Comparison of ENCODE assay signal across 8 cellular contexts in the genomic region with DNA sequence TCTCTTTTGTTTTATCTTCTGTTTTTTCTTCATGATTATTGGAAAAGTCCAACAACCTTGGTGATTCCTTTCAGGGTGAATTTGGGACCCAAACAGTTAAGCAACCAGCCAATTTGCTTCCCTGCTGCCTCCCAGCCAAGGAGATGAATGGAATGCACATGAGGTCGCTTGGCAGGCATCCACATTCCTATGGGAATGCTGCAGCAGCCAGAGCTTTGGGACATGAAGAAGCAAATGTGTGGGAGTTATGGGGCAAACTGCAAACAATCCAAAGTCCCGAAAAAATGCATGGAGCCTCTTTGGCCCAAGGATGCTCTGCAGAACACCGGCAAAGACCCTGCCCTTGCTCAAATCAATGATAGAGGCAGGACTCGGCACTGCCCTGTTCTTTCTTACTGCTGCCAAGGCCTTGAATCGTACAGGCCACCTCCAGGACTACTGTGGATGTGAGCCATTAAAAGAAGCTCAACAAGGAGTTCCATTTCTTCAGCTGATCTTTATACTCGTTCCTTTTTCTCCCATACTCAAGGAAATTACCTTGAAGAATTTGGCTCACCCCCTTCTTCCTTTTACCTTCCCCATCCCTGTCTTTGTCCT.
DNase-seq lines count a peak whose midpoint lies in the region; ATAC-seq and TF ChIP-seq lines count a peak whose summit lies in the region.

No MANE protein-coding gene starts in this region.

- H3K36me3 ChIP-seq in ovary = no peaks in the 10 kb centered on the region

- ATAC-seq in Right ventricle myocardium inferior (peak; percentile 72), GM18909 (IDR thresholded peaks at IDR 0.05; ENCODE audit: poor library complexity, unreplicated experiment) (no peak), GM21619 (IDR thresholded peaks at IDR 0.05; ENCODE audit: unreplicated experiment) (no peak)

- no peak overlapping the region for H3K27ac ChIP-seq in ovary

- H3K4me1 ChIP-seq in ovary (ENCODE audit: insufficient read depth) = peaks cover 12% of the 10 kb centered on the region

- no peak for TF ChIP-seq POLR2A in ovary (IDR thresholded peaks at IDR 0.05)

- WGBS in ovary, 3 donors = 2 to 4% (median 4%) methylated on average over 6 of the region's 6 CpGs

- no peak for TF ChIP-seq EP300 in ovary (IDR thresholded peaks at IDR 0.05)

- no peaks in the 10 kb centered on the region for H3K9me3 ChIP-seq in ovary

- no peak for TF ChIP-seq CTCF in ovary (IDR thresholded peaks at IDR 0.05)

- DNase-seq in EL = peak; percentile 98
- peak; percentile 43 for DNase-seq in T1000 (lab: John Stamatoyannopoulos, UW)
- peak; percentile 84 for DNase-seq in Right ventricle myocardium inferior (ENCODE audit: missing footprints)
- peak; percentile 58 to 85 (median 77) for DNase-seq in ovary
- DNase-seq in GDM1 (lab: John Stamatoyannopoulos, UW) = no peak
- DNase-seq in NCI-H1048 (lab: John Stamatoyannopoulos, UW) = no peak

- no peaks in the 10 kb centered on the region for H3K27me3 ChIP-seq in ovary

- H3K4me3 ChIP-seq in ovary = no peak overlapping the region

- intact Hi-C loops in Right ventricle myocardium inferior (cut with DNase I) = loop anchor here (5.0 kb wide), 1 partner anchor 115 kb away; a partner anchor contains a TSS
- intact Hi-C loops in ovary (cut with DNase I) = no loop called here

Comparison
In these comparisons a context has a peak if more than half of its experiments do, and no peak if none do; other contexts are left out.
1. DNase-seq: peak in EL (single experiment), T1000 (single experiment), Right ventricle myocardium inferior (single experiment) and ovary (5 of 5); none in GDM1 (single experiment) and NCI-H1048 (single experiment).